In genomic region chr22:27630754-27631153, GRCh38 we compare ENCODE assay signal across 22 cellular contexts.
"Had no signal": no experiment of that assay in that cellular context is flagged by ENCODE, and none has a peak within 500 bp of the region (broad histone marks: within the 10 kb centered on the region; RNA-seq: fewer than 3 reads in every experiment).

No MANE protein-coding gene starts in this region.

- H3K27ac ChIP-seq: lower lobe of right lung, ovary, psoas muscle, right atrium auricular region, thoracic aorta, vagina had no signal

- H3K9me3 ChIP-seq: lower lobe of right lung, ovary, psoas muscle, right atrium auricular region, thoracic aorta, vagina had no signal

- H3K27me3 ChIP-seq: ovary, right atrium auricular region, vagina had no signal

- DNase-seq: activated CD4-positive, alpha-beta memory T cell treated with anti-CD3 and anti-CD28 coated beads, Interleukin-2, amount 10 ng/mL, durations not matched to agents 7 days and 5 days; activated CD4-positive, alpha-beta T cell treated with anti-CD3 and anti-CD28 coated beads, Interleukin-2, amount 10 ng/mL, durations not matched to agents 24 days and 14 days; activated effector memory CD4-positive, alpha-beta T cell treated with anti-CD3 and anti-CD28 coated beads, Interleukin-2, amount 50 U/mL, for 16 hours; activated naive CD4-positive, alpha-beta T cell treated with anti-CD3 and anti-CD28 coated beads, Interleukin-2, amount 50 U/mL, for 16 hours; activated naive CD8-positive, alpha-beta T cell treated with anti-CD3 and anti-CD28 coated beads, Interleukin-2, amount 50 U/mL, for 24 hours; cerebellar nuclear complex; cortex of kidney; effector CD4-positive, alpha-beta T cell; erythroblast; foreskin fibroblast; left colon; lower lobe of right lung; naive thymus-derived CD8-positive, alpha-beta T cell; ovary; psoas muscle; stimulated activated CD4-positive, alpha-beta T cell treated with anti-CD3 and anti-CD28 coated beads, Interleukin-4, amount 100 ng/mL, for 24 hours; stimulated activated naive CD4-positive, alpha-beta T cell treated with Interleukin-2 at 50 U/mL for 16 hours; T-helper 2 cell had no signal

- H3K4me3 ChIP-seq: lower lobe of right lung, ovary, psoas muscle, right atrium auricular region, thoracic aorta, vagina had no signal

- ATAC-seq: activated CD4-positive, CD25-positive, alpha-beta regulatory T cell treated with anti-CD3 and anti-CD28 coated beads, Interleukin-2, amount 50 U/mL, for 24 hours; activated naive CD8-positive, alpha-beta T cell treated with anti-CD3 and anti-CD28 coated beads, Interleukin-2, amount 50 U/mL, for 24 hours; left colon; lower lobe of right lung; naive thymus-derived CD8-positive, alpha-beta T cell; psoas muscle had no signal

- H3K4me1 ChIP-seq: lower lobe of right lung, psoas muscle, right atrium auricular region, vagina had no signal

- H3K36me3 ChIP-seq: lower lobe of right lung, ovary, right atrium auricular region, thoracic aorta, vagina had no signal
